In genomic region chr15:52626671-52627369, GRCh38 we compare ENCODE assay signal across 23 cellular contexts.
"Had no signal": no experiment of that assay in that cellular context is flagged by ENCODE, and none has a peak within 500 bp of the region (broad histone marks: within the 10 kb centered on the region; RNA-seq: fewer than 3 reads in every experiment).

No MANE protein-coding gene starts in this region.

- ATAC-seq: foreskin keratinocyte; heart right ventricle; left cardiac atrium; left lung; sciatic nerve; stimulated activated memory B cell treated with anti-CD40 and anti-IgM and Interleukin-4, amounts not matched to agents 10 μg/mL and 1 μg/mL and 100 μg/mL, for 72 hours; stimulated activated naive CD8-positive, alpha-beta T cell treated with anti-CD3 and anti-CD28 coated beads, Interleukin-15, Interleukin-2, amounts not matched to agents 100 U/mL and 50 U/mL, for 24 hours had no signal

- H3K9ac ChIP-seq: neural progenitor cell, parathyroid adenoma had no signal

- H3K9me3 ChIP-seq: esophagus muscularis mucosa, heart right ventricle, left lung, right atrium auricular region, thyroid gland, vagina had no signal

- H3K27me3 Mint-ChIP-seq: progenitor cell of endocrine pancreas; stimulated activated memory B cell treated with anti-CD40 and anti-IgM and Interleukin-4, amounts not matched to agents 10 μg/mL and 1 μg/mL and 100 μg/mL, for 72 hours had no signal

- H3K4me1 Mint-ChIP-seq: nephron, neural progenitor cell had no signal

- H3K4me2 ChIP-seq: neural progenitor cell had no signal

- H3K79me2 ChIP-seq: parathyroid adenoma had no signal

- H3K27ac Mint-ChIP-seq: endodermal cell; nephron; neural progenitor cell; progenitor cell of endocrine pancreas; stimulated activated memory B cell treated with anti-CD40 and anti-IgM and Interleukin-4, amounts not matched to agents 10 μg/mL and 1 μg/mL and 100 μg/mL, for 72 hours had no signal

- H3K4me3 Mint-ChIP-seq: endodermal cell; nephron; neural progenitor cell; stimulated activated memory B cell treated with anti-CD40 and anti-IgM and Interleukin-4, amounts not matched to agents 10 μg/mL and 1 μg/mL and 100 μg/mL, for 72 hours had no signal

- H3K4me1 ChIP-seq: left lung, parathyroid adenoma, thyroid gland, vagina had no signal

- H3K9me3 Mint-ChIP-seq: endodermal cell; nephron; neural progenitor cell; stimulated activated memory B cell treated with anti-CD40 and anti-IgM and Interleukin-4, amounts not matched to agents 10 μg/mL and 1 μg/mL and 100 μg/mL, for 72 hours had no signal

- H3K27ac ChIP-seq: dorsolateral prefrontal cortex, esophagus muscularis mucosa, foreskin keratinocyte, heart right ventricle, left lung, neural progenitor cell, parathyroid adenoma, right atrium auricular region, thyroid gland, vagina had no signal

- H3K27me3 ChIP-seq: dorsolateral prefrontal cortex, esophagus muscularis mucosa, foreskin keratinocyte, heart right ventricle, left lung, neural progenitor cell, right atrium auricular region, thyroid gland, vagina had no signal

- DNase-seq: cerebellar nuclear complex; dorsolateral prefrontal cortex; effector CD4-positive, alpha-beta T cell; endodermal cell; foreskin keratinocyte; glutamatergic neuron; heart right ventricle; hippocampal formation; left cardiac atrium; left lung; stimulated activated CD4-positive, alpha-beta T cell treated with anti-CD3 and anti-CD28 coated beads, Interleukin-2, amount 100 ng/mL, for 24 hours; stimulated activated CD4-positive, alpha-beta T cell treated with anti-CD3 and anti-CD28 coated beads, Interleukin-4, amount 100 ng/mL, for 24 hours; stimulated activated naive CD8-positive, alpha-beta T cell treated with anti-CD3 and anti-CD28 coated beads, Interleukin-15, Interleukin-2, amounts not matched to agents 100 U/mL and 50 U/mL, for 24 hours; thyroid gland had no signal

- H3K36me3 ChIP-seq: neural progenitor cell had no signal

- H3K4me3 ChIP-seq: dorsolateral prefrontal cortex, esophagus muscularis mucosa, heart right ventricle, left lung, neural progenitor cell, right atrium auricular region, thyroid gland, vagina had no signal

- H2AFZ ChIP-seq: neural progenitor cell, parathyroid adenoma had no signal
